ENCODE assay signal across 9 cellular contexts in genomic region chr4:139734201-139734874, GRCh38.
DNase-seq lines count a peak whose midpoint lies in the region; ATAC-seq and TF ChIP-seq lines count a peak whose summit lies in the region.
"Had no signal": no experiment of that assay in that cellular context is flagged by ENCODE, and none has a peak within 500 bp of the region (broad histone marks: within the 10 kb centered on the region; RNA-seq: fewer than 3 reads in every experiment).

No MANE protein-coding gene starts in this region.

- intact Hi-C loops in esophagus squamous epithelium (cut with DNase I) = no loop called here

- H3K4me1 Mint-ChIP-seq in nephron = peaks cover 48% of the 10 kb centered on the region

- ATAC-seq in HG03354 (IDR thresholded peaks at IDR 0.05; ENCODE audit: poor library complexity, severe bottlenecking, unreplicated experiment) (no peak), HG03469 (IDR thresholded peaks at IDR 0.05; ENCODE audit: unreplicated experiment) (no peak)
- ATAC-seq: A549 had no signal

- no peak for TF ChIP-seq CTCF in esophagus squamous epithelium (IDR thresholded peaks at IDR 0.05)
- TF ChIP-seq CTCF in nephron (IDR thresholded peaks at IDR 0.05; ENCODE audit: unreplicated experiment in 3 of 3) = no peak

- no peaks in the 10 kb centered on the region for H3K9me3 ChIP-seq in esophagus squamous epithelium
- H3K9me3 ChIP-seq: A549 had no signal

- no peak for TF ChIP-seq POLR2A in esophagus squamous epithelium (IDR thresholded peaks at IDR 0.05)

- peaks cover 9 to 38% (median 17%) of the 10 kb centered on the region in 3 donors for H3K4me1 ChIP-seq in esophagus squamous epithelium
- H3K4me1 ChIP-seq: A549 had no signal

- H3K4me3 Mint-ChIP-seq in nephron = peak overlapping the region; percentile 67 to 86 (median 81)

- peaks cover 0 to 6% (median 0%) of the 10 kb centered on the region in 4 donors for H3K27me3 ChIP-seq in esophagus squamous epithelium

- peak overlapping the region; percentile 25 to 72 (median 48) for H3K4me3 ChIP-seq in esophagus squamous epithelium
- H3K4me3 ChIP-seq: A549 had no signal

- H3K27ac Mint-ChIP-seq in nephron = peak overlapping the region; percentile 87 to 91 (median 87)

- no peaks in the 10 kb centered on the region for H3K9me3 Mint-ChIP-seq in nephron

- DNase-seq in DMS79 treated with DMSO at 0.1 percent for 48 hours (lab: John Stamatoyannopoulos, UW) (peak; percentile 25), DMS79 (lab: John Stamatoyannopoulos, UW) (no peak), RPMI7951 (ENCODE audit: low read depth) (peak; percentile 54), esophagus squamous epithelium (lab: John Stamatoyannopoulos, UW) (no peak), putamen (ENCODE audit: low spot score) (no peak)

- H3K36me3 Mint-ChIP-seq in nephron (ENCODE audit: low read depth) = no peaks in the 10 kb centered on the region

- no peaks in the 10 kb centered on the region for H3K27me3 Mint-ChIP-seq in nephron (ENCODE audit: low read depth)

- 7 to 8% methylated on average over 12 to 14 of the region's 14 CpGs for WGBS in esophagus squamous epithelium, 2 donors

- H3K36me3 ChIP-seq in esophagus squamous epithelium = peaks cover 0 to 14% (median 0%) of the 10 kb centered on the region in 3 donors

- peak overlapping the region; percentile 53 to 92 (median 86) for H3K27ac ChIP-seq in esophagus squamous epithelium
- H3K27ac ChIP-seq: A549 had no signal

Comparison
In these comparisons a context has a peak if more than half of its experiments do, and no peak if none do; other contexts are left out.
1. DNase-seq: peak in DMS79 treated with DMSO at 0.1 percent for 48 hours (single experiment) and RPMI7951 (single experiment); none in DMS79 (single experiment), esophagus squamous epithelium (single experiment) and putamen (single experiment).